ENCODE assay signal across 14 cellular contexts in genomic region chr2:223700221-223700620, GRCh38.
DNase-seq lines count a peak whose midpoint lies in the region; ATAC-seq, FAIRE-seq and TF ChIP-seq lines count a peak whose summit lies in the region.
"Had no signal": no experiment of that assay in that cellular context is flagged by ENCODE, and none has a peak within 500 bp of the region (broad histone marks: within the 10 kb centered on the region; RNA-seq: fewer than 3 reads in every experiment).

No MANE protein-coding gene starts in this region.

- H2BK20ac ChIP-seq in IMR-90 (ENCODE audit: low read depth, low read length): peak overlapping the region; percentile 79; the same call in 1 of the 2 replicates

- H3K79me2 ChIP-seq in astrocyte (ENCODE audit: insufficient read depth, low read length) (no peaks in the 10 kb centered on the region), keratinocyte (ENCODE audit: control insufficient read depth, insufficient read depth, low read length) (no peaks in the 10 kb centered on the region)

- H3K4me2 ChIP-seq in A549: peak overlapping the region; percentile 67
- no peak overlapping the region for H3K4me2 ChIP-seq in IMR-90 (ENCODE audit: low read depth, low read length)
- H3K4me2 ChIP-seq in astrocyte (ENCODE audit: low read length): no peak overlapping the region
- H3K4me2 ChIP-seq in keratinocyte (ENCODE audit: control insufficient read depth, extremely low read depth, insufficient read depth, low read depth, low read length): no peak overlapping the region
- H3K4me2 ChIP-seq: GM23338, KMS-11 had no signal

- peak overlapping the region; percentile 97 for H2AK5ac ChIP-seq in IMR-90 (ENCODE audit: low read depth, low read length)

- H4K20me1 ChIP-seq in IMR-90 (ENCODE audit: insufficient read depth, low read length) (no peaks in the 10 kb centered on the region), astrocyte (ENCODE audit: insufficient read depth, low read length) (no peaks in the 10 kb centered on the region), keratinocyte (ENCODE audit: control insufficient read depth, extremely low read depth, insufficient read depth, low read length) (no peaks in the 10 kb centered on the region)

- H2AFZ ChIP-seq in IMR-90 (replicated peaks; ENCODE audit: low read length, poor library complexity) (no peak overlapping the region), astrocyte (ENCODE audit: low read depth, low read length) (no peak overlapping the region), keratinocyte (ENCODE audit: control insufficient read depth, low read length) (no peak overlapping the region)
- H2AFZ ChIP-seq: GM23338 had no signal

- peak overlapping the region; percentile 75 to 77 for H4K8ac ChIP-seq in IMR-90 (ENCODE audit: low read depth in 2 of 2, low read length in 2 of 2)

- H3K4me3 Mint-ChIP-seq in astrocyte (ENCODE audit: unreplicated experiment): no peak overlapping the region
- H3K4me3 Mint-ChIP-seq: CD4-positive, CD25-positive, alpha-beta regulatory T cell; GM23338 had no signal

- H3K4me1 Mint-ChIP-seq in astrocyte (ENCODE audit: low read depth, unreplicated experiment): peaks cover 20% of the 10 kb centered on the region
- H3K4me1 Mint-ChIP-seq: GM23338 had no signal

- H3K79me1 ChIP-seq in IMR-90 (ENCODE audit: low read depth in 1 of 2, low read length in 2 of 2): no peaks in the 10 kb centered on the region

- dilution Hi-C loops in IMR-90 (cut with HindIII; ENCODE audit: low sequenced_read_pairs, unreplicated experiment): no loop called here
- dilution Hi-C loops in keratinocyte (cut with MboI; ENCODE audit: extremely low pct_ligation_motif_present, low sequenced_read_pairs): no loop called here

- H3K9me3 Mint-ChIP-seq in astrocyte (ENCODE audit: unreplicated experiment): no peaks in the 10 kb centered on the region
- H3K9me3 Mint-ChIP-seq: CD4-positive, CD25-positive, alpha-beta regulatory T cell; GM23338 had no signal

- H3K27ac Mint-ChIP-seq in astrocyte (ENCODE audit: unreplicated experiment): no peak overlapping the region
- H3K27ac Mint-ChIP-seq: CD4-positive, CD25-positive, alpha-beta regulatory T cell; GM23338 had no signal

- TF ChIP-seq CTCF in A549 (IDR thresholded peaks at IDR 0.05) (no peak), IMR-90 (conservative IDR thresholded peaks at IDR 0.05; ENCODE audit: low read depth, low read length) (no peak), astrocyte (IDR thresholded peaks at IDR 0.05; ENCODE audit: insufficient read depth, low read depth, low read length) (no peak), keratinocyte (optimal IDR thresholded peaks at IDR 0.05 in 1 of 3, IDR thresholded peaks at IDR 0.05 in 1 of 3, conservative IDR thresholded peaks at IDR 0.05 in 1 of 3; ENCODE audit: extremely low read depth in 1 of 3, insufficient read depth in 2 of 3, low read length in 3 of 3) (no peak)

- TF ChIP-seq RAD21 in A549 (conservative IDR thresholded peaks at IDR 0.05 in 1 of 2, IDR thresholded peaks at IDR 0.05 in 1 of 2) (no peak), IMR-90 (IDR thresholded peaks at IDR 0.05; ENCODE audit: low read length) (no peak)

- peak overlapping the region; percentile 95 for H2BK120ac ChIP-seq in IMR-90 (ENCODE audit: low read depth, low read length)

- H3K4me1 ChIP-seq in A549 (peaks cover 49% of the 10 kb centered on the region), IMR-90 (ENCODE audit: control insufficient read depth, insufficient read depth, low read length) (peaks cover 7% of the 10 kb centered on the region), astrocyte (ENCODE audit: insufficient read depth, low read length) (peaks cover 28% of the 10 kb centered on the region), keratinocyte (ENCODE audit: control insufficient read depth, extremely low read depth, insufficient read depth, low read length) (peaks cover 36% of the 10 kb centered on the region)

- H3K36me3 ChIP-seq in IMR-90 (ENCODE audit: control insufficient read depth, insufficient read depth, low read length) (no peaks in the 10 kb centered on the region), astrocyte (ENCODE audit: insufficient read depth, low read length) (no peaks in the 10 kb centered on the region), keratinocyte (ENCODE audit: control insufficient read depth in 2 of 2, extremely low read depth in 1 of 2, insufficient read depth in 2 of 2, low read length in 2 of 2) (no peaks in the 10 kb centered on the region)

- H3K27me3 Mint-ChIP-seq in astrocyte (ENCODE audit: low read depth, unreplicated experiment): no peaks in the 10 kb centered on the region
- H3K27me3 Mint-ChIP-seq: CD4-positive, CD25-positive, alpha-beta regulatory T cell had no signal

- H3K18ac ChIP-seq in IMR-90 (ENCODE audit: low read depth, low read length): peak overlapping the region; percentile 95

- CTCF ChIA-PET in A549 (lab: Yijun Ruan, JAX): interaction anchor here (0.6 kb wide), 2 partner anchors 26 to 31 kb away, joined by 3 to 4 read pairs; no protein-coding TSS in a partner anchor
- CTCF ChIA-PET in IMR-90 (lab: Yijun Ruan, JAX): interaction anchor here (0.6 kb wide), 1 partner anchor 63 kb away, joined by 3 read pairs; no protein-coding TSS in a partner anchor

- POLR2A ChIA-PET in A549 (lab: Yijun Ruan, JAX) (no interaction called here), IMR-90 (lab: Charles Lee; ENCODE audit: unreplicated experiment) (interaction anchor here (0.6 kb wide), 1 partner anchor 43 kb away, joined by 3 read pairs; no protein-coding TSS in a partner anchor)

- intact Hi-C loops in IMR-90 (cut with micrococcal nuclease): no loop called here

- DNase-seq in A549 (ENCODE audit: low read depth in 1 of 2, low spot score in 1 of 2) (no peak), IMR-90 (no peak), astrocyte (ENCODE audit: low read depth) (no peak), keratinocyte (ENCODE audit: low read depth, low spot score) (no peak), NCI-H146 (lab: John Stamatoyannopoulos, UW) (no peak), EL (no peak), cerebellar cortex (ENCODE audit: low spot score) (no peak)
- DNase-seq: DND-41, NCI-H1105 treated with DMSO at 0.1 percent for 48 hours, NCI-H2029, NCI-H510A treated with DMSO at 0.1 percent for 48 hours had no signal

- 38% methylated on average over 3 of the region's 3 CpGs for whole genome bisulfite sequencing in A549 (ENCODE audit: missing lambda C conversion rate)
- WGBS in IMR-90 (ENCODE audit: extremely low coverage in 2 of 2, insufficient read length in 1 of 2), 2 experiments: no CpG with 5 or more reads among the region's 3 CpGs

- no peaks in the 10 kb centered on the region for H3K36me3 Mint-ChIP-seq in astrocyte (ENCODE audit: low read depth, unreplicated experiment)

- ATAC-seq in A549 (no peak), IMR-90 (ENCODE audit: low read depth) (no peak)
- ATAC-seq: GM23338 had no signal

- H4K91ac ChIP-seq in IMR-90 (ENCODE audit: insufficient read depth, low read depth, low read length): peak overlapping the region; percentile 95

- peak overlapping the region; percentile 77; the same call in 1 of the 2 replicates for H3K56ac ChIP-seq in IMR-90 (ENCODE audit: extremely low read depth, insufficient read depth, low read length)

- H3K4ac ChIP-seq in IMR-90 (ENCODE audit: low read depth, low read length): peak overlapping the region; percentile 91

- H3K4me3 ChIP-seq in A549: no peak overlapping the region
- H3K4me3 ChIP-seq in IMR-90 (ENCODE audit: insufficient read depth, low read depth, low read length): no peak overlapping the region
- H3K4me3 ChIP-seq in astrocyte (ENCODE audit: insufficient read depth, low read depth, low read length): no peak overlapping the region
- H3K4me3 ChIP-seq in keratinocyte (ENCODE audit: control insufficient read depth in 2 of 3, extremely low read depth in 1 of 3, insufficient read depth in 2 of 3, low read depth in 1 of 3, low read length in 3 of 3): no peak overlapping the region
- H3K4me3 ChIP-seq: GM23338 had no signal

- H3K23ac ChIP-seq in IMR-90 (ENCODE audit: low read depth, low read length): no peak overlapping the region

- H2BK5ac ChIP-seq in IMR-90 (ENCODE audit: low read depth, low read length, poor library complexity, severe bottlenecking): peak overlapping the region; percentile 93

- H3K9me3 ChIP-seq in A549 (0 out of 3 replicates have a peak, but pooled peaks cover 7% of the 10 kb centered on the region), IMR-90 (ENCODE audit: control insufficient read depth, insufficient read depth, low read length) (no peaks in the 10 kb centered on the region), astrocyte (ENCODE audit: insufficient read depth, low read depth, low read length) (no peaks in the 10 kb centered on the region), keratinocyte (ENCODE audit: control insufficient read depth, low read depth, low read length) (no peaks in the 10 kb centered on the region)

- peak overlapping the region; percentile 93 for H2BK15ac ChIP-seq in IMR-90 (ENCODE audit: low read depth, low read length)

- peak overlapping the region; percentile 94 for H3K27ac ChIP-seq in A549
- peak overlapping the region; percentile 91 for H3K27ac ChIP-seq in IMR-90 (ENCODE audit: insufficient read depth, low read length)
- peak overlapping the region; percentile 71 for H3K27ac ChIP-seq in astrocyte (ENCODE audit: low read depth, low read length)
- peak overlapping the region; percentile 82 for H3K27ac ChIP-seq in keratinocyte (ENCODE audit: control insufficient read depth, insufficient read depth, low read length)
- H3K27ac ChIP-seq: KMS-11 had no signal

- H3K27me3 ChIP-seq in IMR-90 (ENCODE audit: control insufficient read depth, insufficient read depth, low read length) (no peaks in the 10 kb centered on the region), astrocyte (ENCODE audit: insufficient read depth, low read length) (no peaks in the 10 kb centered on the region), keratinocyte (ENCODE audit: control insufficient read depth, extremely low read depth, insufficient read depth, low read length) (no peaks in the 10 kb centered on the region)

- H3K9me1 ChIP-seq in IMR-90 (ENCODE audit: insufficient read depth, low read length): no peaks in the 10 kb centered on the region
- H3K9me1 ChIP-seq in keratinocyte (ENCODE audit: control insufficient read depth, extremely low read depth, insufficient read depth, low read length): no peaks in the 10 kb centered on the region

- H3K9ac ChIP-seq in IMR-90 (ENCODE audit: low read depth, low read length) (no peak overlapping the region), astrocyte (ENCODE audit: low read length) (no peak overlapping the region), keratinocyte (ENCODE audit: control insufficient read depth, extremely low read depth, insufficient read depth, low read length) (no peak overlapping the region)
- H3K9ac ChIP-seq: KMS-11 had no signal

- TF ChIP-seq POLR2A in A549 (IDR thresholded peaks at IDR 0.05; ENCODE audit: low read length) (no peak), IMR-90 (IDR thresholded peaks at IDR 0.05; ENCODE audit: low read depth, low read length) (no peak)

- no peak for TF ChIP-seq EP300 in A549 (IDR thresholded peaks at IDR 0.05)

- peak overlapping the region; percentile 97 for H4K5ac ChIP-seq in IMR-90 (ENCODE audit: low read depth, low read length)

- no peak overlapping the region for H2AK9ac ChIP-seq in IMR-90 (replicated peaks; ENCODE audit: low read depth, low read length, poor library complexity)

- H3K14ac ChIP-seq in IMR-90 (replicated peaks; ENCODE audit: low read depth, low read length): peak overlapping the region; percentile 90

- FAIRE-seq in A549 (lab: Jason Lieb, UNC) (no peak), astrocyte (lab: Jason Lieb, UNC) (no peak), keratinocyte (lab: Jason Lieb, UNC) (no peak)

- BruUV-seq in IMR-90 (replicated peaks; lab: Mats Ljungman, UMichigan): no TSS peak

- in situ Hi-C loops in IMR-90 (cut with MboI; ENCODE audit: low sequenced_read_pairs): no loop called here
